ENCODE assay signal across 18 cellular contexts in genomic region chr14:50647753-50648152, GRCh38. TPM values are rescaled to one million over a fixed set of nuclear protein-coding genes. Genes with fewer than 3 reads are reported as not detected.
A peak's percentile ranks its signal among the peaks of the same experiment; 100 is the strongest.
DNase-seq lines count a peak whose midpoint lies in the region; ATAC-seq and TF ChIP-seq lines count a peak whose summit lies in the region.
"Had no signal": no experiment of that assay in that cellular context is flagged by ENCODE, and none has a peak within 500 bp of the region (broad histone marks: within the 10 kb centered on the region; RNA-seq: fewer than 3 reads in every experiment).

No MANE protein-coding gene starts in this region.

- H3K9ac ChIP-seq in Karpas-422 (ENCODE audit: low read length): no peak overlapping the region

- H3K4me1 ChIP-seq in Karpas-422 (ENCODE audit: low read length): peaks cover 24% of the 10 kb centered on the region

- no peak for TF ChIP-seq CTCF in AG10803 (conservative IDR thresholded peaks at IDR 0.05; ENCODE audit: low read length)

- 0 out of 2 replicates have a peak, but pooled peaks cover 7% of the 10 kb centered on the region for H3K79me2 ChIP-seq in Karpas-422 (ENCODE audit: low read length)

- H4K20me1 ChIP-seq in Karpas-422 (ENCODE audit: insufficient read depth, low read depth, low read length): no peaks in the 10 kb centered on the region

- peak overlapping the region; percentile 34 for H3K4me2 ChIP-seq in Karpas-422 (ENCODE audit: low read depth, low read length, poor library complexity, severe bottlenecking)
- H3K4me2 ChIP-seq: smooth muscle cell had no signal

- H2AFZ ChIP-seq in Karpas-422 (ENCODE audit: low read length): no peak overlapping the region

- H3K4me3 ChIP-seq in AG10803 (ENCODE audit: low read length) (no peak overlapping the region), Karpas-422 (ENCODE audit: low read length) (peak overlapping the region; percentile 19; the same call in 1 of the 2 replicates)
- H3K4me3 ChIP-seq: left ventricle myocardium inferior, smooth muscle cell, transverse colon had no signal

- H3K27me3 ChIP-seq in Karpas-422 (ENCODE audit: low read length): no peaks in the 10 kb centered on the region
- H3K27me3 ChIP-seq: transverse colon had no signal

- ATAC-seq in GM19438 (IDR thresholded peaks at IDR 0.05; ENCODE audit: low read depth, unreplicated experiment): peak; percentile 13
- ATAC-seq in HG03520 (IDR thresholded peaks at IDR 0.05; ENCODE audit: unreplicated experiment): no peak
- ATAC-seq: activated CD8-positive, alpha-beta T cell treated with anti-CD3 and anti-CD28 coated beads for 36 hours had no signal

- H3K9me2 ChIP-seq in Karpas-422 (replicated peaks; ENCODE audit: insufficient read depth, low read length): no peaks in the 10 kb centered on the region

- H3K36me3 ChIP-seq in Karpas-422 (ENCODE audit: insufficient read depth, low read length): 0 out of 2 replicates have a peak, but pooled peaks cover 5% of the 10 kb centered on the region
- H3K36me3 ChIP-seq: left ventricle myocardium inferior, transverse colon had no signal

- DNase-seq in AG10803 (ENCODE audit: low read depth) (peak; percentile 41), Karpas-422 (no peak), fibroblast of peridontal ligament (ENCODE audit: extremely low read depth) (peak; percentile 65), COLO668 (lab: John Stamatoyannopoulos, UW; ENCODE audit: unreplicated experiment) (no peak), GOT3 (lab: John Stamatoyannopoulos, UW) (no peak)
- no peak for DNase-seq in activated CD4-positive, alpha-beta T cell treated with anti-CD3 and anti-CD28 coated beads, Interleukin-2, amount 50 U/mL, for 48 hours
- DNase-seq: activated CD8-positive, alpha-beta T cell treated with anti-CD3 and anti-CD28 coated beads for 36 hours; CD4-positive, alpha-beta memory T cell; central memory CD4-positive, alpha-beta T cell; effector CD8-positive, alpha-beta T cell; left ventricle myocardium inferior; NCI-H1092; NCI-H748 treated with DMSO at 0.1 percent for 48 hours; transverse colon had no signal

- no peaks in the 10 kb centered on the region for H3K9me3 ChIP-seq in Karpas-422 (ENCODE audit: low read length)
- H3K9me3 ChIP-seq: left ventricle myocardium inferior, transverse colon had no signal

- H3K27ac ChIP-seq in Karpas-422 (ENCODE audit: low read length): no peak overlapping the region
- H3K27ac ChIP-seq: left ventricle myocardium inferior, RWPE1, transverse colon had no signal

RNA-seq across cellular contexts. Expression of gene SAV1, which starts 20.4 kb away (rescaled TPM):
- 14.7 and 22.0 TPM in 2 replicates for total RNA-seq in Karpas-422 (2014; rRNA removed; shearing (Covaris generic); ENCODE audit: low replicate concordance)

Comparison
In these comparisons a context has a peak if more than half of its experiments do, and no peak if none do; other contexts are left out.
1. DNase-seq: peak in AG10803 (single experiment) and fibroblast of peridontal ligament (single experiment); none in Karpas-422 (single experiment), COLO668 (single experiment), GOT3 (single experiment) and activated CD4-positive, alpha-beta T cell treated with anti-CD3 and anti-CD28 coated beads, Interleukin-2, amount 50 U/mL, for 48 hours (0 of 2).